Comparison of ENCODE assay signal across 27 cellular contexts in the genomic region with DNA sequence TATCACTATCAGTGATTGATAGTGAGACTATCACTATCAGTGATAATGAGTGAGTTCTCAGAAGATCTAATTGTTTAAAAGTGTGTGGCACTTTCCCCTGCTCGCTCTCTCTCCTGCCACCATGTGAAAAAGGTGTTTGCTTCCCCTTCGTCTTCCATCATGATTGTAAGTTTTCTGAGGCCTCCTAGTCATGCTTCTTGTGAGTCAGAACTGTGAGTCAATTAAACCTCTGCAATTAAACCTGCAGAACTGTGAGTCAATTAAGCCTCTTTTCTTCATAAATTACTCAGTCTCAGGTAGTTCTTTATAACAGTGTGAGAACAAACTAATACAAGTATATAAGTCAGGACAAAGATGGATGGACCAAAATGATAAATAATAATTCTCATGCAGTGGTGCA. TPM values are rescaled to one million over a fixed set of nuclear protein-coding genes. Genes with fewer than 3 reads are reported as not detected.
DNase-seq lines count a peak whose midpoint lies in the region; ATAC-seq and TF ChIP-seq lines count a peak whose summit lies in the region.
"Had no signal": no experiment of that assay in that cellular context is flagged by ENCODE, and none has a peak within 500 bp of the region (broad histone marks: within the 10 kb centered on the region; RNA-seq: fewer than 3 reads in every experiment).

No MANE protein-coding gene starts in this region.

- TF ChIP-seq CTCF in HCT116 (IDR thresholded peaks at IDR 0.05 in 2 of 3, conservative IDR thresholded peaks at IDR 0.05 in 1 of 3; ENCODE audit: borderline replicate concordance in 1 of 3, insufficient read depth in 1 of 3, low read depth in 2 of 3, low read length in 2 of 3): no peak

- H3K4me3 Mint-ChIP-seq in activated CD4-positive, alpha-beta memory T cell treated with anti-CD3 and anti-CD28 coated beads for 36 hours: no peak overlapping the region
- no peak overlapping the region for H3K4me3 Mint-ChIP-seq in activated CD4-positive, alpha-beta memory T cell treated with anti-CD3 and anti-CD28 coated beads, Interleukin-2, amount 10 ng/mL, durations not matched to agents 7 days and 5 days
- H3K4me3 Mint-ChIP-seq in activated T-helper 2 cell treated with anti-CD3 and anti-CD28 coated beads, Interferon-gamma antibody, Interleukin-2, Interleukin-4, amounts not matched to agents 10 μg/mL and 5 μg/mL and 100 μg/mL, durations not matched to agents 14 hours and 24 hours and 36 hours (ENCODE audit: low read depth): no peak overlapping the region
- no peak overlapping the region for H3K4me3 Mint-ChIP-seq in stimulated activated memory B cell treated with anti-CD40 and anti-IgM and Interleukin-4, amounts not matched to agents 10 μg/mL and 1 μg/mL and 100 μg/mL, for 72 hours
- H3K4me3 Mint-ChIP-seq: dendritic cell treated with granulocyte-macrophage colony-stimulating factor and Interleukin-4, amounts not matched to agents 40 ng/mL and 50 ng/mL, for 4 days; immature natural killer cell had no signal

- intact Hi-C loops in activated CD4-positive, alpha-beta memory T cell treated with anti-CD3 and anti-CD28 coated beads for 36 hours (cut with micrococcal nuclease): loop anchor here (1.0 to 10.0 kb wide), 5 partner anchors 13 to 724 kb away; no protein-coding TSS in a partner anchor
- intact Hi-C loops in HCT116 (cut with micrococcal nuclease): no loop called here
- intact Hi-C loops in activated T-helper 2 cell treated with anti-CD3 and anti-CD28 coated beads, Interferon-gamma antibody, Interleukin-2, Interleukin-4, amounts not matched to agents 10 μg/mL and 5 μg/mL and 100 μg/mL, durations not matched to agents 14 hours and 24 hours and 36 hours (cut with micrococcal nuclease): loop anchor here (1.0 to 5.0 kb wide), 3 partner anchors 12 to 115 kb away; no protein-coding TSS in a partner anchor

- H3K9me3 Mint-ChIP-seq in activated CD4-positive, alpha-beta memory T cell treated with anti-CD3 and anti-CD28 coated beads for 36 hours: no peaks in the 10 kb centered on the region
- no peaks in the 10 kb centered on the region for H3K9me3 Mint-ChIP-seq in activated CD4-positive, alpha-beta memory T cell treated with anti-CD3 and anti-CD28 coated beads, Interleukin-2, amount 10 ng/mL, durations not matched to agents 7 days and 5 days
- peaks cover 5% of the 10 kb centered on the region for H3K9me3 Mint-ChIP-seq in activated T-helper 2 cell treated with anti-CD3 and anti-CD28 coated beads, Interferon-gamma antibody, Interleukin-2, Interleukin-4, amounts not matched to agents 10 μg/mL and 5 μg/mL and 100 μg/mL, durations not matched to agents 14 hours and 24 hours and 36 hours
- no peaks in the 10 kb centered on the region for H3K9me3 Mint-ChIP-seq in stimulated activated memory B cell treated with anti-CD40 and anti-IgM and Interleukin-4, amounts not matched to agents 10 μg/mL and 1 μg/mL and 100 μg/mL, for 72 hours
- H3K9me3 Mint-ChIP-seq: dendritic cell treated with granulocyte-macrophage colony-stimulating factor and Interleukin-4, amounts not matched to agents 40 ng/mL and 50 ng/mL, for 4 days; immature natural killer cell had no signal

- no peaks in the 10 kb centered on the region for H3K36me3 Mint-ChIP-seq in activated CD4-positive, alpha-beta memory T cell treated with anti-CD3 and anti-CD28 coated beads for 36 hours
- peaks cover 12% of the 10 kb centered on the region for H3K36me3 Mint-ChIP-seq in activated CD4-positive, alpha-beta memory T cell treated with anti-CD3 and anti-CD28 coated beads, Interleukin-2, amount 10 ng/mL, durations not matched to agents 7 days and 5 days (ENCODE audit: low read depth)
- H3K36me3 Mint-ChIP-seq in activated T-helper 2 cell treated with anti-CD3 and anti-CD28 coated beads, Interferon-gamma antibody, Interleukin-2, Interleukin-4, amounts not matched to agents 10 μg/mL and 5 μg/mL and 100 μg/mL, durations not matched to agents 14 hours and 24 hours and 36 hours (ENCODE audit: low read depth): peaks cover 3% of the 10 kb centered on the region
- H3K36me3 Mint-ChIP-seq in stimulated activated memory B cell treated with anti-CD40 and anti-IgM and Interleukin-4, amounts not matched to agents 10 μg/mL and 1 μg/mL and 100 μg/mL, for 72 hours: no peaks in the 10 kb centered on the region

- no peak overlapping the region for H3K4me3 ChIP-seq in HCT116 (replicated peaks in 1 of 2; ENCODE audit: low read depth in 1 of 2, low read length in 2 of 2)
- H3K4me3 ChIP-seq: A549, BLaER1, breast epithelium, heart right ventricle, mucosa of descending colon, prostate gland, uterus had no signal

- H3K79me2 ChIP-seq in HCT116 (ENCODE audit: insufficient read depth, low read length): no peaks in the 10 kb centered on the region

- POLR2A ChIA-PET in activated CD4-positive, alpha-beta memory T cell treated with anti-CD3 and anti-CD28 coated beads for 36 hours (lab: Charles Lee): no interaction called here
- POLR2A ChIA-PET in activated CD4-positive, alpha-beta memory T cell treated with anti-CD3 and anti-CD28 coated beads, Interleukin-2, amount 10 ng/mL, durations not matched to agents 7 days and 5 days (lab: Charles Lee): interaction anchor here (2.3 kb wide), 1 partner anchor 12 kb away, joined by 7 read pairs; no protein-coding TSS in a partner anchor
- POLR2A ChIA-PET in HCT116 (lab: Charles Lee): no interaction called here

- CTCF ChIA-PET in activated CD4-positive, alpha-beta memory T cell treated with anti-CD3 and anti-CD28 coated beads for 36 hours (lab: Charles Lee): no interaction called here
- CTCF ChIA-PET in activated CD4-positive, alpha-beta memory T cell treated with anti-CD3 and anti-CD28 coated beads, Interleukin-2, amount 10 ng/mL, durations not matched to agents 7 days and 5 days (lab: Charles Lee): no interaction called here
- CTCF ChIA-PET in HCT116 (lab: Charles Lee): no interaction called here

- no peak for TF ChIP-seq POLR2A in HCT116 (IDR thresholded peaks at IDR 0.05; ENCODE audit: borderline replicate concordance, extremely low read depth, insufficient read depth, insufficient read length)

- no peaks in the 10 kb centered on the region for H3K27me3 ChIP-seq in HCT116 (ENCODE audit: insufficient read depth, low read length)
- H3K27me3 ChIP-seq: BLaER1, breast epithelium, uterus had no signal

- no TSS peak for BruUV-seq in HCT116 (replicated peaks; lab: Mats Ljungman, UMichigan)

- peaks cover 2% of the 10 kb centered on the region for H3K27me3 Mint-ChIP-seq in activated CD4-positive, alpha-beta memory T cell treated with anti-CD3 and anti-CD28 coated beads for 36 hours
- H3K27me3 Mint-ChIP-seq in activated CD4-positive, alpha-beta memory T cell treated with anti-CD3 and anti-CD28 coated beads, Interleukin-2, amount 10 ng/mL, durations not matched to agents 7 days and 5 days: peaks cover 17% of the 10 kb centered on the region
- H3K27me3 Mint-ChIP-seq in activated T-helper 2 cell treated with anti-CD3 and anti-CD28 coated beads, Interferon-gamma antibody, Interleukin-2, Interleukin-4, amounts not matched to agents 10 μg/mL and 5 μg/mL and 100 μg/mL, durations not matched to agents 14 hours and 24 hours and 36 hours (ENCODE audit: low read depth): peaks cover 16% of the 10 kb centered on the region
- H3K27me3 Mint-ChIP-seq in stimulated activated memory B cell treated with anti-CD40 and anti-IgM and Interleukin-4, amounts not matched to agents 10 μg/mL and 1 μg/mL and 100 μg/mL, for 72 hours: peaks cover 52% of the 10 kb centered on the region
- H3K27me3 Mint-ChIP-seq: dendritic cell treated with granulocyte-macrophage colony-stimulating factor and Interleukin-4, amounts not matched to agents 40 ng/mL and 50 ng/mL, for 4 days had no signal

- DNase-seq in activated CD4-positive, alpha-beta memory T cell treated with anti-CD3 and anti-CD28 coated beads for 36 hours: peak; percentile 67
- no peak for DNase-seq in activated CD4-positive, alpha-beta memory T cell treated with anti-CD3 and anti-CD28 coated beads, Interleukin-2, amount 10 ng/mL, durations not matched to agents 7 days and 5 days
- DNase-seq in HCT116 (ENCODE audit: low read depth, low spot score): no peak
- no peak for DNase-seq in activated T-helper 2 cell treated with anti-CD3 and anti-CD28 coated beads, Interferon-gamma antibody, Interleukin-2, Interleukin-4, amounts not matched to agents 10 μg/mL and 5 μg/mL and 100 μg/mL, durations not matched to agents 14 hours and 24 hours and 36 hours (ENCODE audit: low spot score)
- DNase-seq: activated CD8-positive, alpha-beta memory T cell treated with anti-CD3 and anti-CD28 coated beads, Interleukin-2, amount 50 U/mL, for 48 hours; Calu3; heart right ventricle; immature natural killer cell; mucosa of descending colon; NCI-H1417 treated with DMSO at 0.1 percent for 48 hours; NCI-H510A treated with DMSO at 0.1 percent for 48 hours; T1000; uterus had no signal

- no peaks in the 10 kb centered on the region for H4K20me1 ChIP-seq in HCT116 (ENCODE audit: insufficient read depth)
- H4K20me1 ChIP-seq: BLaER1 had no signal

- H3K4me1 Mint-ChIP-seq in activated CD4-positive, alpha-beta memory T cell treated with anti-CD3 and anti-CD28 coated beads for 36 hours (ENCODE audit: low read depth): peaks cover 39% of the 10 kb centered on the region
- H3K4me1 Mint-ChIP-seq in activated CD4-positive, alpha-beta memory T cell treated with anti-CD3 and anti-CD28 coated beads, Interleukin-2, amount 10 ng/mL, durations not matched to agents 7 days and 5 days: peaks cover 23% of the 10 kb centered on the region
- H3K4me1 Mint-ChIP-seq in activated T-helper 2 cell treated with anti-CD3 and anti-CD28 coated beads, Interferon-gamma antibody, Interleukin-2, Interleukin-4, amounts not matched to agents 10 μg/mL and 5 μg/mL and 100 μg/mL, durations not matched to agents 14 hours and 24 hours and 36 hours (ENCODE audit: low read depth): peaks cover 28% of the 10 kb centered on the region
- H3K4me1 Mint-ChIP-seq in stimulated activated memory B cell treated with anti-CD40 and anti-IgM and Interleukin-4, amounts not matched to agents 10 μg/mL and 1 μg/mL and 100 μg/mL, for 72 hours: no peaks in the 10 kb centered on the region

- H3K4me2 ChIP-seq in HCT116 (ENCODE audit: low read length): 0 out of 2 replicates have a peak overlapping the region, but pooled peaks have one; percentile 14
- H3K4me2 ChIP-seq: A549, BLaER1 had no signal

- H3K9me3 ChIP-seq in HCT116 (ENCODE audit: control insufficient read depth in 1 of 2, insufficient read depth in 1 of 2, low read depth in 1 of 2, low read length in 2 of 2): no peaks in the 10 kb centered on the region
- H3K9me3 ChIP-seq: A549, BLaER1, breast epithelium, mucosa of descending colon, prostate gland, uterus had no signal

- peak overlapping the region; percentile 73 for H3K27ac Mint-ChIP-seq in activated CD4-positive, alpha-beta memory T cell treated with anti-CD3 and anti-CD28 coated beads for 36 hours
- H3K27ac Mint-ChIP-seq in activated CD4-positive, alpha-beta memory T cell treated with anti-CD3 and anti-CD28 coated beads, Interleukin-2, amount 10 ng/mL, durations not matched to agents 7 days and 5 days: no peak overlapping the region
- H3K27ac Mint-ChIP-seq in activated T-helper 2 cell treated with anti-CD3 and anti-CD28 coated beads, Interferon-gamma antibody, Interleukin-2, Interleukin-4, amounts not matched to agents 10 μg/mL and 5 μg/mL and 100 μg/mL, durations not matched to agents 14 hours and 24 hours and 36 hours: peak overlapping the region; percentile 78
- H3K27ac Mint-ChIP-seq in stimulated activated memory B cell treated with anti-CD40 and anti-IgM and Interleukin-4, amounts not matched to agents 10 μg/mL and 1 μg/mL and 100 μg/mL, for 72 hours: no peak overlapping the region
- H3K27ac Mint-ChIP-seq: dendritic cell treated with granulocyte-macrophage colony-stimulating factor and Interleukin-4, amounts not matched to agents 40 ng/mL and 50 ng/mL, for 4 days had no signal

- H3K36me3 ChIP-seq in HCT116 (ENCODE audit: control insufficient read depth in 1 of 2, insufficient read depth in 2 of 2, low read length in 2 of 2): no peaks in the 10 kb centered on the region
- H3K36me3 ChIP-seq: BLaER1, breast epithelium, heart right ventricle, prostate gland, uterus had no signal

- H3K9ac ChIP-seq in HCT116 (ENCODE audit: low read length): no peak overlapping the region
- H3K9ac ChIP-seq: BLaER1 had no signal

- ATAC-seq in HCT116 (no peak), esophagus mucosa (peak; percentile 68), GM21619 (IDR thresholded peaks at IDR 0.05; ENCODE audit: unreplicated experiment) (no peak), HG03159 (IDR thresholded peaks at IDR 0.05; ENCODE audit: unreplicated experiment) (no peak)
- ATAC-seq in stimulated activated memory B cell treated with anti-CD40 and anti-IgM and Interleukin-4, amounts not matched to agents 10 μg/mL and 1 μg/mL and 100 μg/mL, for 72 hours: no peak
- ATAC-seq: A549, heart right ventricle, mucosa of descending colon, SK-N-SH treated with all-trans-retinoic acid at 6 μM for 48 hours had no signal

- peak overlapping the region; percentile 38 for H2AFZ ChIP-seq in HCT116 (ENCODE audit: low read depth, low read length, poor library complexity, severe bottlenecking)

- H3K9me2 ChIP-seq in HCT116 (ENCODE audit: insufficient read depth): no peaks in the 10 kb centered on the region

- no peak for TF ChIP-seq RAD21 in HCT116 (IDR thresholded peaks at IDR 0.05; ENCODE audit: low read depth)

- peaks cover 0 to 18% of the 10 kb centered on the region in 2 experiments; a peak in 2 of 4 replicates for H3K4me1 ChIP-seq in HCT116 (ENCODE audit: control insufficient read depth in 1 of 2, insufficient read depth in 2 of 2, low read length in 2 of 2)
- H3K4me1 ChIP-seq: BLaER1, breast epithelium, heart right ventricle, prostate gland, uterus had no signal

- RAD21 ChIA-PET in HCT116 (lab: Charles Lee; ENCODE audit: low non-redundant PET in 1 of 2, low total read pairs in 2 of 2, uncharacterized antibody in 2 of 2, unreplicated experiment in 2 of 2): no interaction called here

- H3K27ac ChIP-seq in HCT116 (ENCODE audit: low read depth, low read length): no peak overlapping the region
- H3K27ac ChIP-seq: A549, BLaER1, breast epithelium, heart right ventricle, prostate gland, RWPE1, uterus had no signal

RNA-seq across cellular contexts. Expression of a gene that starts 7.0 kb away (rescaled TPM):
- 10 to 100 TPM; 16.8 to 17.7 TPM for total RNA-seq in activated CD4-positive, alpha-beta memory T cell treated with anti-CD3 and anti-CD28 coated beads for 36 hours
- 1 to 10 TPM; 4.2 to 5.0 TPM for total RNA-seq in activated CD4-positive, alpha-beta memory T cell treated with anti-CD3 and anti-CD28 coated beads, Interleukin-2, amount 10 ng/mL, durations not matched to agents 7 days and 5 days
- total RNA-seq in HCT116 (2021; ENCODE audit: unreplicated experiment) (not detected), esophagus mucosa (0.12 TPM)
- polyA plus RNA-seq in HCT116 (2012): not detected in 2 replicates
- 0.55 and 0.80 TPM in 2 replicates for total RNA-seq in activated T-helper 2 cell treated with anti-CD3 and anti-CD28 coated beads, Interferon-gamma antibody, Interleukin-2, Interleukin-4, amounts not matched to agents 10 μg/mL and 5 μg/mL and 100 μg/mL, durations not matched to agents 14 hours and 24 hours and 36 hours
- total RNA-seq: breast epithelium, Calu3, heart right ventricle, skeletal muscle tissue, temporal lobe had no signal
- polyA plus RNA-seq: A549, heart right ventricle, liver had no signal

RNA-seq across cellular contexts. Expression of a gene that starts 24.5 kb away (rescaled TPM):
- total RNA-seq in activated CD4-positive, alpha-beta memory T cell treated with anti-CD3 and anti-CD28 coated beads for 36 hours: 1 to 10 TPM in 1 of 2 experiments, under 1 TPM in 1; 0.70 to 1.2 TPM
- total RNA-seq in activated CD4-positive, alpha-beta memory T cell treated with anti-CD3 and anti-CD28 coated beads, Interleukin-2, amount 10 ng/mL, durations not matched to agents 7 days and 5 days: not detected
- total RNA-seq in HCT116 (2021; ENCODE audit: unreplicated experiment) (not detected), esophagus mucosa (not detected)
- polyA plus RNA-seq in HCT116 (2012): not detected in 2 replicates
- total RNA-seq in activated T-helper 2 cell treated with anti-CD3 and anti-CD28 coated beads, Interferon-gamma antibody, Interleukin-2, Interleukin-4, amounts not matched to agents 10 μg/mL and 5 μg/mL and 100 μg/mL, durations not matched to agents 14 hours and 24 hours and 36 hours: not detected in 2 replicates
- total RNA-seq: breast epithelium, Calu3, heart right ventricle, liver, mucosa of descending colon, skeletal muscle tissue, uterus had no signal
- polyA plus RNA-seq: A549, heart right ventricle, immature natural killer cell, liver had no signal

Comparison
In these comparisons a context has a peak if more than half of its experiments do, and no peak if none do; other contexts are left out.
1. H3K27ac Mint-ChIP-seq: peak in activated CD4-positive, alpha-beta memory T cell treated with anti-CD3 and anti-CD28 coated beads for 36 hours (single experiment) and activated T-helper 2 cell treated with anti-CD3 and anti-CD28 coated beads, Interferon-gamma antibody, Interleukin-2, Interleukin-4, amounts not matched to agents 10 μg/mL and 5 μg/mL and 100 μg/mL, durations not matched to agents 14 hours and 24 hours and 36 hours (single experiment); none in activated CD4-positive, alpha-beta memory T cell treated with anti-CD3 and anti-CD28 coated beads, Interleukin-2, amount 10 ng/mL, durations not matched to agents 7 days and 5 days (single experiment) and stimulated activated memory B cell treated with anti-CD40 and anti-IgM and Interleukin-4, amounts not matched to agents 10 μg/mL and 1 μg/mL and 100 μg/mL, for 72 hours (single experiment).